Comparison of ENCODE assay signal across 18 cellular contexts in the genomic region with DNA sequence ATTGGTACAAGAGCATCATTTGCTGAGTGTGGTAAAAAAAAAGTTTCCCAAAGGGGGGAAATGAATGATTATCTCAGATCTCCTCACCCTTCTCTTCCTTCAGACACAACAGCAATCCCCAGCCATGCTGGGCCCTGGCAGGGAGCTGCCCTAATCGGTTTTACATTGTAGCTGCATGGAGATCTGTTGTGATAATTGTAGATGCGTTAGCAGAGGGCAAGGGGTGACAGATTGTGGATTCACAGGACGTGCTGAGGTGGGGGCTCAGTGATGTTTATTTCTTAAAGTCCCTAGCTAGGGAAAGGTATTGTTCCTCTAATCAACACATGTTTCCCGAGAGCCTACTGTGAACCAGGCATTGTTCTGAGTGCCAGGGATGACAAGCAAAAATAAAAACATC.
"Had no signal": no experiment of that assay in that cellular context is flagged by ENCODE, and none has a peak within 500 bp of the region (broad histone marks: within the 10 kb centered on the region; RNA-seq: fewer than 3 reads in every experiment).

No MANE protein-coding gene starts in this region.

- ATAC-seq: heart left ventricle; naive thymus-derived CD4-positive, alpha-beta T cell; sciatic nerve; stimulated activated naive B cell treated with anti-CD40 and anti-IgM and Interleukin-4, amounts not matched to agents 10 μg/mL and 1 μg/mL and 100 μg/mL, for 72 hours; stimulated activated naive CD8-positive, alpha-beta T cell treated with anti-CD3 and anti-CD28 coated beads, Interleukin-15, amount 100 ng/mL, for 72 hours; upper lobe of right lung had no signal

- H3K36me3 Mint-ChIP-seq: naive thymus-derived CD4-positive, alpha-beta T cell; stimulated activated naive B cell treated with anti-CD40 and anti-IgM and Interleukin-4, amounts not matched to agents 10 μg/mL and 1 μg/mL and 100 μg/mL, for 72 hours had no signal

- H3K9me3 Mint-ChIP-seq: stimulated activated naive CD8-positive, alpha-beta T cell treated with anti-CD3 and anti-CD28 coated beads, Interleukin-15, amount 100 ng/mL, for 72 hours had no signal

- H3K27me3 Mint-ChIP-seq: stimulated activated naive CD8-positive, alpha-beta T cell treated with anti-CD3 and anti-CD28 coated beads, Interleukin-15, amount 100 ng/mL, for 72 hours had no signal

- H3K27ac Mint-ChIP-seq: naive thymus-derived CD4-positive, alpha-beta T cell; stimulated activated naive B cell treated with anti-CD40 and anti-IgM and Interleukin-4, amounts not matched to agents 10 μg/mL and 1 μg/mL and 100 μg/mL, for 72 hours; stimulated activated naive CD8-positive, alpha-beta T cell treated with anti-CD3 and anti-CD28 coated beads, Interleukin-15, amount 100 ng/mL, for 72 hours had no signal

- H3K36me3 ChIP-seq: heart left ventricle, spleen, tibial nerve, upper lobe of right lung, vagina had no signal

- H3K27me3 ChIP-seq: heart left ventricle, spleen, testis, tibial nerve, upper lobe of right lung, vagina had no signal

- H3K4me3 Mint-ChIP-seq: naive thymus-derived CD4-positive, alpha-beta T cell; stimulated activated naive B cell treated with anti-CD40 and anti-IgM and Interleukin-4, amounts not matched to agents 10 μg/mL and 1 μg/mL and 100 μg/mL, for 72 hours; stimulated activated naive CD8-positive, alpha-beta T cell treated with anti-CD3 and anti-CD28 coated beads, Interleukin-15, amount 100 ng/mL, for 72 hours had no signal

- H3K4me1 Mint-ChIP-seq: naive thymus-derived CD4-positive, alpha-beta T cell; stimulated activated naive B cell treated with anti-CD40 and anti-IgM and Interleukin-4, amounts not matched to agents 10 μg/mL and 1 μg/mL and 100 μg/mL, for 72 hours; stimulated activated naive CD8-positive, alpha-beta T cell treated with anti-CD3 and anti-CD28 coated beads, Interleukin-15, amount 100 ng/mL, for 72 hours had no signal

- H3K27ac ChIP-seq: heart left ventricle, spleen, testis, tibial nerve, upper lobe of right lung, vagina had no signal

- H3K4me3 ChIP-seq: heart left ventricle, spleen, testis, tibial nerve, upper lobe of right lung, vagina had no signal

- DNase-seq: effector CD4-positive, alpha-beta T cell; foreskin melanocyte; heart left ventricle; hippocampal formation; kidney glomerular epithelial cell; naive thymus-derived CD4-positive, alpha-beta T cell; posterior cingulate gyrus; spleen; stimulated activated CD4-positive, alpha-beta T cell treated with anti-CD3 and anti-CD28 coated beads, Interleukin-15, amount 100 ng/mL, for 24 hours; stimulated activated CD4-positive, alpha-beta T cell treated with anti-CD3 and anti-CD28 coated beads, Interleukin-1b, Interleukin-23, amount 100 ng/mL, for 48 hours; stimulated activated CD4-positive, alpha-beta T cell treated with anti-CD3 and anti-CD28 coated beads, Interleukin-4, amount 100 ng/mL, for 4 hours; stimulated activated naive B cell treated with anti-CD40 and anti-IgM and Interleukin-4, amounts not matched to agents 10 μg/mL and 1 μg/mL and 100 μg/mL, for 72 hours; stimulated activated naive CD8-positive, alpha-beta T cell treated with anti-CD3 and anti-CD28 coated beads, Interleukin-15, amount 100 ng/mL, for 72 hours; testis; upper lobe of right lung had no signal

- H3K4me1 ChIP-seq: spleen, testis, tibial nerve, upper lobe of right lung, vagina had no signal
